ENCODE assay signal across 19 cellular contexts in genomic region chr19:13315495-13315894, GRCh38.
DNase-seq lines count a peak whose midpoint lies in the region; ATAC-seq and FAIRE-seq lines count a peak whose summit lies in the region.
"Had no signal": no experiment of that assay in that cellular context is flagged by ENCODE, and none has a peak within 500 bp of the region (broad histone marks: within the 10 kb centered on the region; RNA-seq: fewer than 3 reads in every experiment).

No MANE protein-coding gene starts in this region.

- peak; percentile 57 for ATAC-seq in left lobe of liver
- no peak for ATAC-seq in HG03025 (IDR thresholded peaks at IDR 0.05; ENCODE audit: low FRiP score, unreplicated experiment)
- ATAC-seq: CD8-positive, alpha-beta T cell had no signal

- no peaks in the 10 kb centered on the region for H3K4me1 ChIP-seq in small intestine (ENCODE audit: control insufficient read depth in 2 of 2, insufficient read depth in 1 of 2, low read depth in 1 of 2, low read length in 1 of 2)
- H3K4me1 ChIP-seq: BE2C, HAP-1 had no signal

- no peak overlapping the region for H3K27ac ChIP-seq in small intestine (ENCODE audit: low read depth in 1 of 2, low read length in 1 of 2)
- H3K27ac ChIP-seq: HL-60 had no signal

- no peaks in the 10 kb centered on the region for H3K36me3 ChIP-seq in small intestine (ENCODE audit: control insufficient read depth in 2 of 2, insufficient read depth in 2 of 2, low read length in 2 of 2)
- H3K36me3 ChIP-seq: BE2C, HAP-1 had no signal

- no peaks in the 10 kb centered on the region for H3K9me3 ChIP-seq in small intestine (ENCODE audit: control insufficient read depth, low read depth)
- H3K9me3 ChIP-seq: BE2C, HAP-1 had no signal

- whole genome bisulfite sequencing in small intestine, 3 donors, result 45 to 51% (median 47%) methylated on average over 4 of the region's 4 CpGs

- no peak overlapping the region for H3K4me3 ChIP-seq in small intestine (ENCODE audit: low read depth in 1 of 2, low read length in 2 of 2)
- H3K4me3 ChIP-seq: HAP-1 had no signal

- peak; percentile 55 for DNase-seq in Ammon's horn (ENCODE audit: low spot score)
- peak; percentile 24 for DNase-seq in MV-4-11 (lab: John Stamatoyannopoulos, UW)
- no peak for DNase-seq in left lobe of liver (ENCODE audit: low spot score)
- DNase-seq in small intestine, result peak; percentile 1
- no peak for DNase-seq in activated CD4-positive, alpha-beta T cell treated with anti-CD3 and anti-CD28 coated beads, Interleukin-2, amount 50 U/mL, for 1 hour
- no peak for DNase-seq in stimulated activated CD4-positive, alpha-beta T cell treated with anti-CD3 and anti-CD28 coated beads, Interleukin-4, amount 100 ng/mL, for 24 hours
- DNase-seq: BE2C; CD8-positive, alpha-beta T cell; COR-L47; DMS153; DND-41; GDM1 had no signal

- FAIRE-seq in small intestine (lab: Jason Lieb, UNC), result no peak
- FAIRE-seq: A204.1, D721Med, GM12892, H1 had no signal

- peaks cover 0 to 8% of the 10 kb centered on the region in 2 donors for H3K27me3 ChIP-seq in small intestine (ENCODE audit: control insufficient read depth in 2 of 2, insufficient read depth in 2 of 2, low read length in 2 of 2)
- H3K27me3 ChIP-seq: BE2C had no signal

Comparison
In these comparisons a context has a peak if more than half of its experiments do, and no peak if none do; other contexts are left out.
1. DNase-seq: peak in Ammon's horn (single experiment), MV-4-11 (single experiment) and small intestine (single experiment); none in left lobe of liver (single experiment), activated CD4-positive, alpha-beta T cell treated with anti-CD3 and anti-CD28 coated beads, Interleukin-2, amount 50 U/mL, for 1 hour (single experiment) and stimulated activated CD4-positive, alpha-beta T cell treated with anti-CD3 and anti-CD28 coated beads, Interleukin-4, amount 100 ng/mL, for 24 hours (single experiment).